In genomic region chr14:95993768-95994592, GRCh38 we compare ENCODE assay signal across 8 cellular contexts. TPM values are rescaled to one million over a fixed set of nuclear protein-coding genes. Genes with fewer than 3 reads are reported as not detected.
DNase-seq lines count a peak whose midpoint lies in the region; ATAC-seq and TF ChIP-seq lines count a peak whose summit lies in the region.

No MANE protein-coding gene starts in this region.

- TF ChIP-seq CTCF in GM12875 (IDR thresholded peaks at IDR 0.05; ENCODE audit: borderline replicate concordance, insufficient read depth, low read depth, low read length), result peak; percentile 64
- peak; percentile 89 for TF ChIP-seq CTCF in WTC11 (IDR thresholded peaks at IDR 0.05)
- TF ChIP-seq CTCF in fibroblast of pulmonary artery (IDR thresholded peaks at IDR 0.05; ENCODE audit: low read length, missing control alignments), result peak; percentile 77
- peak; percentile 84 for TF ChIP-seq CTCF in osteoblast (IDR thresholded peaks at IDR 0.05; ENCODE audit: extremely low read depth, low read depth, low read length)

- H3K4me1 Mint-ChIP-seq in WTC11, result peaks cover 19% of the 10 kb centered on the region

- H3K27ac Mint-ChIP-seq in WTC11, result peak overlapping the region; percentile 74; the same call in 1 of the 2 replicates

- peak; percentile 79 for ATAC-seq in WTC11
- ATAC-seq in HG03378 (IDR thresholded peaks at IDR 0.05; ENCODE audit: unreplicated experiment), result no peak
- no peak for ATAC-seq in GM18868 (IDR thresholded peaks at IDR 0.05; ENCODE audit: unreplicated experiment)

- H3K9me3 ChIP-seq in osteoblast (ENCODE audit: low read depth, low read length), result peaks cover 2% of the 10 kb centered on the region

- H3K79me2 ChIP-seq in osteoblast (ENCODE audit: insufficient read depth, low read length), result no peaks in the 10 kb centered on the region

- H2AFZ ChIP-seq in osteoblast (ENCODE audit: low read length), result no peak overlapping the region

- DNase-seq in Ammon's horn (ENCODE audit: low spot score), result peak; percentile 72
- peak; percentile 30 for DNase-seq in NCI-H2029 treated with DMSO at 0.1 percent for 48 hours (lab: John Stamatoyannopoulos, UW)
- no peak for DNase-seq in WTC11 (ENCODE audit: low spot score)
- peak; percentile 65 for DNase-seq in fibroblast of pulmonary artery (ENCODE audit: low read depth)
- DNase-seq in osteoblast (ENCODE audit: insufficient read length, low spot score, missing footprints), result peak; percentile 41

- POLR2A ChIA-PET in WTC11 (lab: Charles Lee), result interaction anchor here (1.4 kb wide), 1 partner anchor 430 kb away, joined by 4 read pairs; no protein-coding TSS in a partner anchor

- CTCF ChIA-PET in WTC11 (lab: Charles Lee), result interaction anchor here (0.6 to 5.5 kb wide), 54 partner anchors 9 to 552 kb away, joined by 3 to 42 read pairs (median 5); partner anchors contain the start of genes TCL1B and TUNAR

- H3K4me2 ChIP-seq in osteoblast (ENCODE audit: insufficient read depth, low read length), result no peak overlapping the region

- H3K4me3 ChIP-seq in GM12875 (ENCODE audit: low read depth, low read length) (no peak overlapping the region), fibroblast of pulmonary artery (replicated peaks; ENCODE audit: low read depth, low read length) (no peak overlapping the region), osteoblast (ENCODE audit: insufficient read depth, low read length) (no peak overlapping the region)

- H3K36me3 Mint-ChIP-seq in WTC11, result peaks cover 39% of the 10 kb centered on the region

- H3K4me1 ChIP-seq in osteoblast (ENCODE audit: insufficient read depth, low read length), result no peaks in the 10 kb centered on the region

- peaks cover 39% of the 10 kb centered on the region for H3K9me3 Mint-ChIP-seq in WTC11

- H3K27ac ChIP-seq in osteoblast (ENCODE audit: low read depth, low read length), result no peak overlapping the region

- no peak overlapping the region for H3K4me3 Mint-ChIP-seq in WTC11

- peaks cover 9% of the 10 kb centered on the region for H3K27me3 Mint-ChIP-seq in WTC11 (ENCODE audit: low read depth)

- H4K20me1 ChIP-seq in osteoblast (ENCODE audit: insufficient read depth, low read length), result no peaks in the 10 kb centered on the region

- H3K27me3 ChIP-seq in osteoblast (ENCODE audit: insufficient read depth, low read length), result peaks cover 12% of the 10 kb centered on the region

- no peaks in the 10 kb centered on the region for H3K36me3 ChIP-seq in osteoblast (ENCODE audit: insufficient read depth, low read length)

TF ChIP-seq in WTC11, 78 proteins besides CTCF, POLR2A, EP300 and RAD21:
- TF ChIP-seq ZNF281 (CRISPR knock-in tag; IDR thresholded peaks at IDR 0.05), result no peak
- TF ChIP-seq MAX (CRISPR knock-in tag; IDR thresholded peaks at IDR 0.05), result 0 out of 2 replicates have a peak, but pooled peaks have one; percentile 19
- TF ChIP-seq NFATC4 (CRISPR knock-in tag; IDR thresholded peaks at IDR 0.05), result no peak
- TF ChIP-seq ZNF396 (CRISPR knock-in tag; IDR thresholded peaks at IDR 0.05; ENCODE audit: borderline replicate concordance), result no peak
- TF ChIP-seq ZNF263 (CRISPR knock-in tag; IDR thresholded peaks at IDR 0.05; ENCODE audit: low read depth), result peak; percentile 20; the same call in 1 of the 2 replicates
- no peak for TF ChIP-seq ZNF416 (CRISPR knock-in tag; IDR thresholded peaks at IDR 0.05)
- TF ChIP-seq TEAD1 (CRISPR knock-in tag; IDR thresholded peaks at IDR 0.05), result peak; percentile 76; the same call in 1 of the 2 replicates

RNA-seq across cellular contexts. Expression of gene C14orf132, which starts 45.2 kb away (rescaled TPM):
- 14.1 to 17.6 TPM (median 16.0 TPM) in 3 replicates for total RNA-seq in WTC11 (2021)
- total RNA-seq in osteoblast, result 40.2 and 41.5 TPM in 2 replicates
